Comparison of ENCODE assay signal across 8 cellular contexts in the genomic region with DNA sequence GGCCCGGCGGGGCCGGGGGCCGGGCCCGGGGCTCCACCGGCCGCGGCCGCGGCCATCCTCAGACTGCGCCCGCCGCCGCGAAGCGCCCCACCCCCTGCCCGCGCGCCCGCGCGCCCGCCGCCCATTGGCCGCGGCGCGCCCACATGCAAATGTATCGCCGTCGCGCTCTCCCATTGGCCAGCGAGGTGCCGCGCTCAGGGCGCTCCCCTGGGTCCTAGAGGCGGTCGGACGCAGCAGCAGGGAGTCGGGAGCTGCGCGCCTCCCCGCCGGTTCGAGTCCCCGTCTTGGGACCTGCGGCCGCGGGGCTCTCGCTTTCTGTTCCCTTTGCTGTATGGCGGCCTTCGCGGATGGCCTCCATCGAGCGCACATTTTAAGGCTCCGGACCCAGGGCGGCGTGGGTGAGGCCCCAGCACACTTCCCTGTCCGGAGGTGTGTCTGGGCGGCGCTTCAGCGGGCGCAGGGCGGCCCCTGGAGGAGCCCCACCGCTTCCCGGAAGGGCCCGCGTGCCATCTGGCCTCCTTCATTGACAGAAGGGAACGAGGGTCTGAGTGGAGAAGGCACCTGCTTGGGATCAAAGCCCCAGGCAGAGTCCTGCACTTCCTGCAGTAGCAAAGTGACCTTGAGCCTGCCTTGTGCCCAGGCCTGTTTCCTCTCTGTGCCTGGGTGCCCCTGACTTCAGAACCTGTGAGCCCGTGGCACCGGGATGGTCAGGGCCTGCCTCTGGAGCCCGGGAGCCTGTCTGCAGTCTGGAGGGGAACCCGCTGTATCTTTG. TPM values are rescaled to one million over a fixed set of nuclear protein-coding genes. Genes with fewer than 3 reads are reported as not detected.
DNase-seq lines count a peak whose midpoint lies in the region; ATAC-seq and TF ChIP-seq lines count a peak whose summit lies in the region.

A gene with protein sequence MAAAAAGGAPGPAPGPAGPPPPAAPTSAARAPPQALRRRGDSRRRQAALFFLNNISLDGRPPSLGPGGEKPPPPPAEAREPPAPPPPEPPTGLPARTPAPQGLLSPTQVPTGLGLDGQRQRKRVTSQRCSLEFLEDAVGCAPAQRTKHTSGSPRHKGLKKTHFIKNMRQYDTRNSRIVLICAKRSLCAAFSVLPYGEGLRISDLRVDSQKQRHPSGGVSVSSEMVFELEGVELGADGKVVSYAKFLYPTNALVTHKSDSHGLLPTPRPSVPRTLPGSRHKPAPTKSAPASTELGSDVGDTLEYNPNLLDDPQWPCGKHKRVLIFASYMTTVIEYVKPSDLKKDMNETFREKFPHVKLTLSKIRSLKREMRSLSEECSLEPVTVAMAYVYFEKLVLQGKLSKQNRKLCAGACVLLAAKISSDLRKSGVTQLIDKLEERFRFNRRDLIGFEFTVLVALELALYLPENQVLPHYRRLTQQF (minus strand): TSS at position 65 of the 772 bp plus-strand sequence. CDS start 9 bp downstream, at position 56.

- no peak for TF ChIP-seq CTCF in IMR-90 (conservative IDR thresholded peaks at IDR 0.05; ENCODE audit: low read depth, low read length)
- TF ChIP-seq CTCF in epithelial cell of proximal tubule (conservative IDR thresholded peaks at IDR 0.05; ENCODE audit: low read depth, low read length): no peak

- 5% methylated on average over 32 of the region's 73 CpGs; no CpG with 5 or more reads in 1 of the 2 experiments for WGBS in IMR-90 (ENCODE audit: extremely low coverage in 2 of 2, insufficient read length in 1 of 2), 2 experiments

- H3K9me3 ChIP-seq in IMR-90 (ENCODE audit: control insufficient read depth, insufficient read depth, low read length) (no peaks in the 10 kb centered on the region), mucosa of rectum (ENCODE audit: control insufficient read depth in 2 of 2, low read length in 2 of 2) (no peaks in the 10 kb centered on the region)

- H3K9ac ChIP-seq in IMR-90 (ENCODE audit: low read depth, low read length) (peak within 1 kb of the TSS; percentile 65), mucosa of rectum (ENCODE audit: low read depth in 1 of 2, low read length in 2 of 2) (peak within 1 kb of the TSS; percentile 72 to 82)

- H4K8ac ChIP-seq in IMR-90 (ENCODE audit: low read depth in 2 of 2, low read length in 2 of 2): peak within 1 kb of the TSS in 1 of 2 experiments; percentile 78; a peak in 2 of 4 replicates

- no peak within 1 kb of the TSS for H3K14ac ChIP-seq in IMR-90 (replicated peaks; ENCODE audit: low read depth, low read length)

- peak; percentile 87 for ATAC-seq in GM21529 (IDR thresholded peaks at IDR 0.05; ENCODE audit: unreplicated experiment)
- peak; percentile 94 for ATAC-seq in IMR-90 (ENCODE audit: low read depth)

- H3K18ac ChIP-seq in IMR-90 (ENCODE audit: low read depth, low read length): no peak within 1 kb of the TSS

- H3K27me3 ChIP-seq in IMR-90 (ENCODE audit: control insufficient read depth, insufficient read depth, low read length): peaks cover 8% of the 10 kb centered on the region; the same call in 1 of the 2 replicates
- H3K27me3 ChIP-seq in mucosa of rectum (ENCODE audit: control insufficient read depth in 2 of 2, insufficient read depth in 2 of 2, low read length in 2 of 2): no peaks in the 10 kb centered on the region

- H2AK9ac ChIP-seq in IMR-90 (replicated peaks; ENCODE audit: low read depth, low read length, poor library complexity): peak within 1 kb of the TSS; percentile 95

- peaks cover 10 to 17% of the 10 kb centered on the region in 2 experiments; a peak in 1 of 4 replicates for H3K79me1 ChIP-seq in IMR-90 (ENCODE audit: low read depth in 1 of 2, low read length in 2 of 2)

- no peak within 1 kb of the TSS for H2BK15ac ChIP-seq in IMR-90 (ENCODE audit: low read depth, low read length)

- H4K20me1 ChIP-seq in IMR-90 (ENCODE audit: insufficient read depth, low read length): no peaks in the 10 kb centered on the region; the same call in 1 of the 2 replicates

- no peak within 1 kb of the TSS for H4K91ac ChIP-seq in IMR-90 (ENCODE audit: insufficient read depth, low read depth, low read length)

- intact Hi-C loops in IMR-90 (cut with micrococcal nuclease): no loop called here

- dilution Hi-C loops in IMR-90 (cut with HindIII; ENCODE audit: low sequenced_read_pairs, unreplicated experiment): no loop called here

- in situ Hi-C loops in IMR-90 (cut with MboI; ENCODE audit: low sequenced_read_pairs): no loop called here

- TF ChIP-seq POLR2A in IMR-90 (IDR thresholded peaks at IDR 0.05; ENCODE audit: low read depth, low read length): no peak

- peak within 1 kb of the TSS; percentile 42; the same call in 1 of the 2 replicates for H3K27ac ChIP-seq in IMR-90 (ENCODE audit: insufficient read depth, low read length)
- H3K27ac ChIP-seq in mucosa of rectum (ENCODE audit: low read depth in 2 of 2, low read length in 2 of 2): peak within 1 kb of the TSS; percentile 80 to 82

- CTCF ChIA-PET in IMR-90 (lab: Yijun Ruan, JAX): no interaction called here

- H2AK5ac ChIP-seq in IMR-90 (ENCODE audit: low read depth, low read length): peak within 1 kb of the TSS; percentile 39; the same call in 1 of the 2 replicates

- no peak within 1 kb of the TSS for H3K23ac ChIP-seq in IMR-90 (ENCODE audit: low read depth, low read length)

- H3K4ac ChIP-seq in IMR-90 (ENCODE audit: low read depth, low read length): peak within 1 kb of the TSS; percentile 69; the same call in 1 of the 2 replicates

- no peaks in the 10 kb centered on the region for H3K9me1 ChIP-seq in IMR-90 (ENCODE audit: insufficient read depth, low read length)

- no TSS peak for BruUV-seq in IMR-90 (replicated peaks; lab: Mats Ljungman, UMichigan)

- no peak within 1 kb of the TSS for H2BK20ac ChIP-seq in IMR-90 (ENCODE audit: low read depth, low read length)

- POLR2A ChIA-PET in IMR-90 (lab: Charles Lee; ENCODE audit: unreplicated experiment): no interaction called here

- DNase-seq in DMS153 treated with DMSO at 0.1 percent for 48 hours (lab: John Stamatoyannopoulos, UW; ENCODE audit: unreplicated experiment) (peak; percentile 85), IMR-90 (peak; percentile 92), OCI-M1 (lab: John Stamatoyannopoulos, UW) (peak; percentile 94), activated T-cell treated with anti-CD3 and anti-CD28 coated beads for 4 hours (peak; percentile 82), epithelial cell of proximal tubule (ENCODE audit: low read depth) (no peak)
- peak; percentile 83 for DNase-seq in stimulated activated CD8-positive, alpha-beta memory T cell treated with anti-CD3 and anti-CD28 coated beads, Interleukin-4, amount 100 ng/mL, for 24 hours (ENCODE audit: low read depth)

- H3K56ac ChIP-seq in IMR-90 (ENCODE audit: extremely low read depth, insufficient read depth, low read length): no peak within 1 kb of the TSS

- no peak within 1 kb of the TSS for H2BK120ac ChIP-seq in IMR-90 (ENCODE audit: low read depth, low read length)

- no peak for TF ChIP-seq RAD21 in IMR-90 (IDR thresholded peaks at IDR 0.05; ENCODE audit: low read length)

- peaks cover 6% of the 10 kb centered on the region; the same call in 1 of the 2 replicates for H3K4me1 ChIP-seq in IMR-90 (ENCODE audit: control insufficient read depth, insufficient read depth, low read length)
- peaks cover 50 to 54% of the 10 kb centered on the region in 2 donors for H3K4me1 ChIP-seq in mucosa of rectum (ENCODE audit: control insufficient read depth in 2 of 2, insufficient read depth in 2 of 2, low read length in 2 of 2)

- H3K36me3 ChIP-seq in IMR-90 (ENCODE audit: control insufficient read depth, insufficient read depth, low read length) (no peaks in the 10 kb centered on the region; the same call in 1 of the 2 replicates), mucosa of rectum (ENCODE audit: control insufficient read depth in 2 of 2, insufficient read depth in 2 of 2, low read length in 2 of 2) (peaks cover 0 to 7% of the 10 kb centered on the region in 2 donors)

- H2AFZ ChIP-seq in IMR-90 (replicated peaks; ENCODE audit: low read length, poor library complexity): peak within 1 kb of the TSS; percentile 99

- no peak within 1 kb of the TSS for H4K5ac ChIP-seq in IMR-90 (ENCODE audit: low read depth, low read length)

- H3K4me3 ChIP-seq in IMR-90 (ENCODE audit: insufficient read depth, low read depth, low read length) (peak within 1 kb of the TSS; percentile 54), epithelial cell of proximal tubule (ENCODE audit: low read depth, low read length) (peak within 1 kb of the TSS; percentile 69), mucosa of rectum (ENCODE audit: low read length in 2 of 2) (peak within 1 kb of the TSS; percentile 67 to 79)

- H3K4me2 ChIP-seq in IMR-90 (ENCODE audit: low read depth, low read length): peak within 1 kb of the TSS; percentile 95

- H2BK5ac ChIP-seq in IMR-90 (ENCODE audit: low read depth, low read length, poor library complexity, severe bottlenecking): no peak within 1 kb of the TSS

TF ChIP-seq in IMR-90, 13 proteins besides CTCF, POLR2A, EP300 and RAD21 (continues in another document):
- TF ChIP-seq, protein P1, sequence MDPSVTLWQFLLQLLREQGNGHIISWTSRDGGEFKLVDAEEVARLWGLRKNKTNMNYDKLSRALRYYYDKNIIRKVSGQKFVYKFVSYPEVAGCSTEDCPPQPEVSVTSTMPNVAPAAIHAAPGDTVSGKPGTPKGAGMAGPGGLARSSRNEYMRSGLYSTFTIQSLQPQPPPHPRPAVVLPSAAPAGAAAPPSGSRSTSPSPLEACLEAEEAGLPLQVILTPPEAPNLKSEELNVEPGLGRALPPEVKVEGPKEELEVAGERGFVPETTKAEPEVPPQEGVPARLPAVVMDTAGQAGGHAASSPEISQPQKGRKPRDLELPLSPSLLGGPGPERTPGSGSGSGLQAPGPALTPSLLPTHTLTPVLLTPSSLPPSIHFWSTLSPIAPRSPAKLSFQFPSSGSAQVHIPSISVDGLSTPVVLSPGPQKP (IDR thresholded peaks at IDR 0.05; ENCODE audit: borderline replicate concordance, low read depth, low read length): no peak
- TF ChIP-seq MAFK (IDR thresholded peaks at IDR 0.05; ENCODE audit: low read depth, low read length) (no peak), RCOR1 (IDR thresholded peaks at IDR 0.05; ENCODE audit: insufficient replicate concordance, low read length) (peak; percentile 79), MAZ (IDR thresholded peaks at IDR 0.05; ENCODE audit: borderline replicate concordance, low read depth, low read length) (peak; percentile 84; the same call in 1 of the 2 replicates), FOS (IDR thresholded peaks at IDR 0.05; ENCODE audit: low read depth, low read length) (no peak)
- TF ChIP-seq, protein P2, sequence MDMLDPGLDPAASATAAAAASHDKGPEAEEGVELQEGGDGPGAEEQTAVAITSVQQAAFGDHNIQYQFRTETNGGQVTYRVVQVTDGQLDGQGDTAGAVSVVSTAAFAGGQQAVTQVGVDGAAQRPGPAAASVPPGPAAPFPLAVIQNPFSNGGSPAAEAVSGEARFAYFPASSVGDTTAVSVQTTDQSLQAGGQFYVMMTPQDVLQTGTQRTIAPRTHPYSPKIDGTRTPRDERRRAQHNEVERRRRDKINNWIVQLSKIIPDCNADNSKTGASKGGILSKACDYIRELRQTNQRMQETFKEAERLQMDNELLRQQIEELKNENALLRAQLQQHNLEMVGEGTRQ (IDR thresholded peaks at IDR 0.05; ENCODE audit: low read depth, low read length): peak; percentile 55; the same call in 1 of the 2 replicates

RNA-seq across cellular contexts. Expression of the gene that starts here (rescaled TPM):
- total RNA-seq in IMR-90 (2012; rRNA removed): 1.1 and 1.4 TPM in 2 replicates
- 5.1 TPM in 2 replicates for polyA plus RNA-seq in IMR-90 (2012; rRNA removed)
- 3.6 and 4.4 TPM in 2 replicates for polyA plus RNA-seq in IMR-90 (2012; cell fraction: cytosol; rRNA removed)
- polyA plus RNA-seq in IMR-90 (2012; cell fraction: nucleus; rRNA removed; ENCODE audit: low replicate concordance): 6.7 and 6.8 TPM in 2 replicates
- total RNA-seq in epithelial cell of proximal tubule: 5.8 and 7.8 TPM in 2 replicates
